1 cellular context compared by ENCODE assay signal in the genomic region with DNA sequence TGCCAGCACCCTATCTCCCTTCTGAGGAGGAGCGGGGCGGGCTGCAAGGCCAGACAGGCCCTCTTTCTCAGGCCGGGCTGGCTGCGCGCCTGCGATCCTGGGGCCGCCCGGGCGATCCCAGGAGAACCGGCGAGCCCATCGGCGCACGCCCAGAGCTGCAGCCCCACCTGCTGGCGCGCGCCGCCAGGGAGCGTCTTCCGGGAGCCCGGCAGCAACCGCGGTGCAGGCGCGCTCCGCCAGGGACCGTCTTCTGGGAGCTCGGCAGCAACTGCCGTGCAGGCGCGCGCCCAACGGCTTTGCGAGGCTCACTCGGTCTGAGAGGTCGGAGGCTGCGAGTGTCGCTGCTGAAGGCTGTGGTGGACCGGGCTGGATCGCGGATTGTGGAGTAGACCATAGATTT. TPM values are rescaled to one million over a fixed set of nuclear protein-coding genes. Genes with fewer than 3 reads are reported as not detected.
"Had no signal": no experiment of that assay in that cellular context is flagged by ENCODE, and none has a peak within 500 bp of the region (broad histone marks: within the 10 kb centered on the region; RNA-seq: fewer than 3 reads in every experiment).

Gene ANKRD20A1, plus strand, starts transcription at position 61 of the 400 bp plus-strand sequence. CDS start 496 bp downstream, outside the sequence.

RNA-seq across cellular contexts. Expression of gene ANKRD20A1, which starts in this region (rescaled TPM):
- total RNA-seq: fibroblast of lung had no signal
